1 cellular context compared by ENCODE assay signal in the genomic region with DNA sequence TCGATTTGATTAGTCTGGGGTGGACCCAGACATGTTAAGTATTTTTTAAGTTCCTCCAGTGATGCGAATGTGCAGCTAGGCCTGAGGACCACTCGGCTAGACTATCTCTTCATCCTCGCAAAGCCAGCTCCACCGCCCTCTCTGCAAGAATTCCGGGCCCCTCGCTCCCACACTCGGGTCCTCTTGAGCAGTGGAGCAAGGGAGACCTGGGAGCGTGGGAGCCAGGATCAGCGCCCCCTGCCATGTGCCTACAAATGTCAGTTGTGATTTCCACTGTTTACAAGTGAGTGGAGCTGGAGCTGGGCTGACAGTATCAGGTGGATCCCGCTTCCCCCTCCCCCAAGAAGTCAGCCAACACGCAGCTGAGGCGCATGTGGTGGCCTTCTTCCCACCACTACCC.
TF ChIP-seq lines count a peak whose summit lies in the region.

No MANE protein-coding gene starts in this region.

TF ChIP-seq in WTC11, 78 proteins besides CTCF, POLR2A, EP300 and RAD21 (continued from another document):
- TF ChIP-seq ZNF232 (CRISPR knock-in tag; IDR thresholded peaks at IDR 0.05) (no peak), MYBL2 (CRISPR knock-in tag; IDR thresholded peaks at IDR 0.05) (no peak), FOXJ3 (CRISPR knock-in tag; IDR thresholded peaks at IDR 0.05; ENCODE audit: borderline replicate concordance) (no peak), TCF7 (CRISPR knock-in tag; IDR thresholded peaks at IDR 0.05; ENCODE audit: low read depth) (no peak), FOXK1 (CRISPR knock-in tag; IDR thresholded peaks at IDR 0.05) (no peak), GTF2I (CRISPR knock-in tag; conservative IDR thresholded peaks at IDR 0.05) (no peak), TEAD4 (CRISPR knock-in tag; IDR thresholded peaks at IDR 0.05) (no peak)
- TF ChIP-seq, protein P1, sequence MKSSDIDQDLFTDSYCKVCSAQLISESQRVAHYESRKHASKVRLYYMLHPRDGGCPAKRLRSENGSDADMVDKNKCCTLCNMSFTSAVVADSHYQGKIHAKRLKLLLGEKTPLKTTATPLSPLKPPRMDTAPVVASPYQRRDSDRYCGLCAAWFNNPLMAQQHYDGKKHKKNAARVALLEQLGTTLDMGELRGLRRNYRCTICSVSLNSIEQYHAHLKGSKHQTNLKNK (CRISPR knock-in tag; IDR thresholded peaks at IDR 0.05), result no peak
